ENCODE assay signal across 1 cellular context in genomic region chr3:153232050-153232736, GRCh38.
TF ChIP-seq lines count a peak whose summit lies in the region.
"Not testable (repeated sequence)": the region's sequence is repeated elsewhere in the genome, so short reads cannot be mapped to it uniquely, and the experiment has no call there.

No MANE protein-coding gene starts in this region.

TF ChIP-seq in K562, 482 proteins besides CTCF, POLR2A, EP300 and RAD21:
- TF ChIP-seq PTTG1 (tag; IDR thresholded peaks at IDR 0.05; ENCODE audit: low read depth), result peak; percentile 51; the same call in 1 of the 2 replicates
- TF ChIP-seq PTRF (tag; IDR thresholded peaks at IDR 0.05), result peak; percentile 79
- peak; percentile 80; the same call in 1 of the 2 replicates for TF ChIP-seq DMBX1 (CRISPR knock-in tag; IDR thresholded peaks at IDR 0.05; ENCODE audit: borderline replicate concordance)
- TF ChIP-seq ZNF311 (CRISPR knock-in tag; IDR thresholded peaks at IDR 0.05), result peak; percentile 56; the same call in 1 of the 2 replicates
- not testable (repeated sequence) for TF ChIP-seq ID3 (CRISPR knock-in tag; IDR thresholded peaks at IDR 0.05); MYC (IDR thresholded peaks at IDR 0.05; ENCODE audit: low read depth, low read length); NR2C2 (CRISPR knock-in tag; IDR thresholded peaks at IDR 0.05); NR2C1 (IDR thresholded peaks at IDR 0.05)
- TF ChIP-seq ID3 (tag; IDR thresholded peaks at IDR 0.05), result 0 out of 2 replicates have a peak, but pooled peaks have one; percentile 40
- peak; percentile 30; the same call in 1 of the 2 replicates for TF ChIP-seq ZBTB12 (CRISPR knock-in tag; IDR thresholded peaks at IDR 0.05)
- peak; percentile 53; the same call in 1 of the 2 replicates for TF ChIP-seq KLF6 (CRISPR knock-in tag; IDR thresholded peaks at IDR 0.05; ENCODE audit: borderline replicate concordance)
- peak; percentile 33; the same call in 1 of the 2 replicates for TF ChIP-seq TSHZ1 (CRISPR knock-in tag; IDR thresholded peaks at IDR 0.05)
- 0 out of 2 replicates have a peak, but pooled peaks have one; percentile 34 for TF ChIP-seq MYC (CRISPR knock-in tag; IDR thresholded peaks at IDR 0.05; ENCODE audit: borderline replicate concordance, low read depth)
- TF ChIP-seq SMAD4 (CRISPR knock-in tag; conservative IDR thresholded peaks at IDR 0.05), result peak; percentile 75
- 0 out of 2 replicates have a peak, but pooled peaks have one; percentile 44 for TF ChIP-seq MEF2D (tag; conservative IDR thresholded peaks at IDR 0.05; ENCODE audit: low read depth)
- peak; percentile 55; the same call in 1 of the 2 replicates for TF ChIP-seq ZBTB17 (CRISPR knock-in tag; IDR thresholded peaks at IDR 0.05)
- TF ChIP-seq CXXC5 (CRISPR knock-in tag; IDR thresholded peaks at IDR 0.05), result peak; percentile 31; the same call in 1 of the 2 replicates
- peak; percentile 83 for TF ChIP-seq ZNF592 (IDR thresholded peaks at IDR 0.05)
- peak; percentile 13; the same call in 1 of the 2 replicates for TF ChIP-seq DPF2 (IDR thresholded peaks at IDR 0.05)
- 0 out of 2 replicates have a peak, but pooled peaks have one; percentile 45 for TF ChIP-seq HINFP (tag; conservative IDR thresholded peaks at IDR 0.05; ENCODE audit: low read depth)
- TF ChIP-seq ZFP1 (CRISPR knock-in tag; IDR thresholded peaks at IDR 0.05), result 0 out of 2 replicates have a peak, but pooled peaks have one; percentile 54
- peak; percentile 37; the same call in 1 of the 2 replicates for TF ChIP-seq MECOM (CRISPR knock-in tag; IDR thresholded peaks at IDR 0.05)
- 0 out of 2 replicates have a peak, but pooled peaks have one; percentile 26 for TF ChIP-seq CTBP1 (IDR thresholded peaks at IDR 0.05; ENCODE audit: borderline replicate concordance)
- TF ChIP-seq ZNF707 (CRISPR knock-in tag; conservative IDR thresholded peaks at IDR 0.05), result 0 out of 2 replicates have a peak, but pooled peaks have one; percentile 35
- TF ChIP-seq NR2C2 (tag; IDR thresholded peaks at IDR 0.05), result 0 out of 2 replicates have a peak, but pooled peaks have one; percentile 10
- TF ChIP-seq CBFA2T3 (IDR thresholded peaks at IDR 0.05), result 0 out of 2 replicates have a peak, but pooled peaks have one; percentile 19
- TF ChIP-seq NR2C1 (tag; IDR thresholded peaks at IDR 0.05), result peak; percentile 27; the same call in 1 of the 2 replicates
TF ChIP-seq in K562: peak in this region for 23; not testable (repeated sequence) for 459.
